In genomic region chr5:56081053-56081642, GRCh38 we compare ENCODE assay signal across 8 cellular contexts.
A peak's percentile ranks its signal among the peaks of the same experiment; 100 is the strongest.
DNase-seq lines count a peak whose midpoint lies in the region; ATAC-seq and TF ChIP-seq lines count a peak whose summit lies in the region.
"Not testable (repeated sequence)": the region's sequence is repeated elsewhere in the genome, so short reads cannot be mapped to it uniquely, and the experiment has no call there.

No MANE protein-coding gene starts in this region.

- ATAC-seq in GM19351 (IDR thresholded peaks at IDR 0.05; ENCODE audit: unreplicated experiment) (peak; percentile 35), HG02588 (IDR thresholded peaks at IDR 0.05; ENCODE audit: unreplicated experiment) (peak; percentile 24), HG03159 (IDR thresholded peaks at IDR 0.05; ENCODE audit: unreplicated experiment) (peak; percentile 41)
- peak; percentile 77 for ATAC-seq in stimulated activated naive CD8-positive, alpha-beta T cell treated with anti-CD3 and anti-CD28 coated beads, Interleukin-15, Interleukin-2, amounts not matched to agents 100 U/mL and 50 U/mL, for 24 hours

- H2AFZ ChIP-seq in hepatocyte: not testable (repeated sequence)

- not testable (repeated sequence) for H3K9me2 ChIP-seq in hepatocyte (replicated peaks; ENCODE audit: insufficient read depth)

- H3K27ac ChIP-seq in CD8-positive, alpha-beta memory T cell (ENCODE audit: low read depth, low read length): not testable (repeated sequence)
- H3K27ac ChIP-seq in hepatocyte: peak overlapping the region; percentile 28

- peak in 1 of 5 donors; percentile 29 for DNase-seq in CD8-positive, alpha-beta memory T cell
- peak; percentile 44 for DNase-seq in amniotic epithelial cell (ENCODE audit: low read depth)
- DNase-seq in hepatocyte (ENCODE audit: low spot score); stimulated activated naive CD8-positive, alpha-beta T cell treated with anti-CD3 and anti-CD28 coated beads, Interleukin-15, Interleukin-2, amounts not matched to agents 100 U/mL and 50 U/mL, for 24 hours: not testable (repeated sequence)

- H3K27me3 Mint-ChIP-seq in CD8-positive, alpha-beta memory T cell; T-helper 1 cell treated with Interleukin-12 subunit alpha and Interleukin-12 subunit beta and Interleukin-4 antibody, amounts not matched to agents 30 μg/mL and 1 μg/mL, for 36 hours (ENCODE audit: low read depth): not testable (repeated sequence)

- H3K79me2 ChIP-seq in hepatocyte: not testable (repeated sequence)

- peak overlapping the region in 6 of 8 donors; percentile 0 to 47 (median 16) for H3K27ac Mint-ChIP-seq in CD8-positive, alpha-beta memory T cell
- H3K27ac Mint-ChIP-seq in T-helper 1 cell treated with Interleukin-12 subunit alpha and Interleukin-12 subunit beta and Interleukin-4 antibody, amounts not matched to agents 30 μg/mL and 1 μg/mL, for 36 hours: peak overlapping the region; percentile 82

- not testable (repeated sequence) for H4K20me1 ChIP-seq in hepatocyte (ENCODE audit: insufficient read depth, poor library complexity, severe bottlenecking)

- H3K27me3 ChIP-seq in CD8-positive, alpha-beta memory T cell (ENCODE audit: insufficient read depth, low read length, poor library complexity, severe bottlenecking); hepatocyte: not testable (repeated sequence)

- H3K9me3 Mint-ChIP-seq in CD8-positive, alpha-beta memory T cell; T-helper 1 cell treated with Interleukin-12 subunit alpha and Interleukin-12 subunit beta and Interleukin-4 antibody, amounts not matched to agents 30 μg/mL and 1 μg/mL, for 36 hours: not testable (repeated sequence)

- H3K4me1 Mint-ChIP-seq in CD8-positive, alpha-beta memory T cell: peaks cover 14 to 25% (median 21%) of the 10 kb centered on the region in 3 donors
- H3K4me1 Mint-ChIP-seq in T-helper 1 cell treated with Interleukin-12 subunit alpha and Interleukin-12 subunit beta and Interleukin-4 antibody, amounts not matched to agents 30 μg/mL and 1 μg/mL, for 36 hours (ENCODE audit: low read depth): peaks cover 35% of the 10 kb centered on the region

- POLR2A ChIA-PET in CD8-positive, alpha-beta memory T cell (lab: Charles Lee): interaction anchor here (0.6 kb wide), 1 partner anchor 50 kb away, joined by 3 read pairs; no protein-coding TSS in a partner anchor

- peaks cover 33% of the 10 kb centered on the region for H3K4me1 ChIP-seq in CD8-positive, alpha-beta memory T cell (ENCODE audit: insufficient read depth, low read length)
- not testable (repeated sequence) for H3K4me1 ChIP-seq in hepatocyte (ENCODE audit: insufficient read depth)

- TF ChIP-seq CTCF in hepatocyte (IDR thresholded peaks at IDR 0.05; ENCODE audit: poor library complexity): not testable (repeated sequence)

- not testable (repeated sequence) for H3K36me3 ChIP-seq in CD8-positive, alpha-beta memory T cell (ENCODE audit: insufficient read depth, low read length); hepatocyte (replicated peaks; ENCODE audit: insufficient read depth, low read depth)

- H3K4me3 Mint-ChIP-seq in CD8-positive, alpha-beta memory T cell: not testable (repeated sequence)
- H3K4me3 Mint-ChIP-seq in T-helper 1 cell treated with Interleukin-12 subunit alpha and Interleukin-12 subunit beta and Interleukin-4 antibody, amounts not matched to agents 30 μg/mL and 1 μg/mL, for 36 hours: peak overlapping the region; percentile 59

- not testable (repeated sequence) for H3K9me3 ChIP-seq in CD8-positive, alpha-beta memory T cell (ENCODE audit: low read length); hepatocyte (ENCODE audit: low read depth)

- H3K4me2 ChIP-seq in hepatocyte: not testable (repeated sequence)

- not testable (repeated sequence) for H3K36me3 Mint-ChIP-seq in CD8-positive, alpha-beta memory T cell; T-helper 1 cell treated with Interleukin-12 subunit alpha and Interleukin-12 subunit beta and Interleukin-4 antibody, amounts not matched to agents 30 μg/mL and 1 μg/mL, for 36 hours (ENCODE audit: low read depth)

- CTCF ChIA-PET in CD8-positive, alpha-beta memory T cell (lab: Charles Lee): not testable (repeated sequence)

- H3K4me3 ChIP-seq in CD8-positive, alpha-beta memory T cell (ENCODE audit: low read length); hepatocyte: not testable (repeated sequence)

Comparison
In these comparisons a context has a peak if more than half of its experiments do, and no peak if none do; other contexts are left out.
1. ATAC-seq: peak in every context shown above with its lines; median percentile 77 in stimulated activated naive CD8-positive, alpha-beta T cell treated with anti-CD3 and anti-CD28 coated beads, Interleukin-15, Interleukin-2, amounts not matched to agents 100 U/mL and 50 U/mL, for 24 hours; 41 in HG03159; 35 in GM19351; 24 in HG02588.